In the genomic region with DNA sequence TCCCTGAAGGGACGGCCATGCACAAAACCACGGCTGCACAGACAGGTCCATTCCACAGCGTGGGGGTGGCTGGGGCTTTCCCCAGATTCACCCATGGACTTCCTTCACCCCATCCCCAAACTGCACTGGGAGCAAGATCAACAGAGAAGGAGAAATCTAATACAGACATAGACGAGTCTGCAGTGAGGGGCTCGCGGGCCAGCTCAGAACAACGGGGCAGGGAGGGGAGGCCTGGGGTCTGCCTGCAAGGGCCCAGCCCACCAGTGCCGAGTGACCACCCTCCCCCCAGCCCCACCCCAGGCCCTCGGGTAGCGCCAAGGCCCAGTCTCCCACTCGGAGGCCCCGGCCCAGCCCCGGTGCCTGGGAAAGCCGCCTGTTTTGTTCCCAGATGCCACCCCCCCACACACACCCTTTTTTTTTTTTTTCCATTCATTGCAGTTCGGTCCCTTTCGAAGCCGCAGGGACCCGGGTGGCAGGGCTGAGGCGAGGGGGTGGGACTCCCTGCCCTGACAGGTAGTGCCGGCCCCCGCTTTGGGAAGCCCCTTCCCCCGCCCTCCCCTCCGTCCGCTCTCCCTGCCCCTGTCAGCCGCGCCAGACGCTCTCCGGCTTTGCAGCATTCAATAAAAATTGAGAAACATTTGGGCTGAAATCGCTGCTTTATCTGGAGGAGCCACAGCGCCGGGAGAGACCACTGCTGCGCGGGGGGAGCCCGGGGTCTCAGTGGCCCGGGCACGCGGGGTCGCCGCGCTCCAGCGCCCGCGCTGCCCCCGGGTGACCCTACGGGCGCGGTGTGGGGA, we compare ENCODE assay signal across 7 cellular contexts. TPM values are rescaled to one million over a fixed set of nuclear protein-coding genes. Genes with fewer than 3 reads are reported as not detected.
DNase-seq lines count a peak whose midpoint lies in the region; ATAC-seq and TF ChIP-seq lines count a peak whose summit lies in the region.

No MANE protein-coding gene starts in this region.

- H3K27me3 Mint-ChIP-seq in activated B cell treated with CpG ODN at 0.5 μM for 24 hours = peaks cover 55% of the 10 kb centered on the region
- peaks cover 35 to 43% of the 10 kb centered on the region in 2 donors for H3K27me3 Mint-ChIP-seq in natural killer cell treated with Interleukin-12 subunit alpha and Interleukin-12 subunit beta and Interleukin-15 and Interleukin-18, amount 100 ng/mL, for 72 hours

- TF ChIP-seq POLR2A in vagina (IDR thresholded peaks at IDR 0.05) = no peak

- peak; percentile 30 for ATAC-seq in activated B cell treated with CpG ODN at 0.5 μM for 24 hours (ENCODE audit: low read depth)
- ATAC-seq in natural killer cell treated with Interleukin-12 subunit alpha and Interleukin-12 subunit beta and Interleukin-15 and Interleukin-18, amount 100 ng/mL, for 72 hours = peak in 1 of 2 donors; percentile 12
- no peak for ATAC-seq in GM18907 (IDR thresholded peaks at IDR 0.05; ENCODE audit: unreplicated experiment)

- no peak overlapping the region for H3K27ac Mint-ChIP-seq in activated B cell treated with CpG ODN at 0.5 μM for 24 hours
- no peak overlapping the region for H3K27ac Mint-ChIP-seq in natural killer cell treated with Interleukin-12 subunit alpha and Interleukin-12 subunit beta and Interleukin-15 and Interleukin-18, amount 100 ng/mL, for 72 hours

- intact Hi-C loops in activated B cell treated with CpG ODN at 0.5 μM for 24 hours (cut with micrococcal nuclease) (loop anchor here (10.0 kb wide), 1 partner anchor 475 kb away; no protein-coding TSS in a partner anchor), vagina (cut with DNase I) (loop anchor here (10.0 kb wide), 1 partner anchor 185 kb away; no protein-coding TSS in a partner anchor)

- H3K4me1 ChIP-seq in vagina = peaks cover 19% of the 10 kb centered on the region

- in situ Hi-C loops in GM13977 (cut with MboI; ENCODE audit: low pct_unique_long_range_greater_than_20kb, low sequenced_read_pairs, unreplicated experiment) = loop anchor here (25.0 kb wide), 1 partner anchor 177 kb away; no protein-coding TSS in a partner anchor

- CTCF ChIA-PET in activated B cell treated with CpG ODN at 0.5 μM for 24 hours (lab: Charles Lee) = no interaction called here

- no peaks in the 10 kb centered on the region for H3K27me3 ChIP-seq in vagina

- no peaks in the 10 kb centered on the region for H3K9me3 ChIP-seq in vagina

- no peak overlapping the region for H3K27ac ChIP-seq in vagina

- TF ChIP-seq CTCF in GM13977 (IDR thresholded peaks at IDR 0.05; ENCODE audit: extremely low read depth, insufficient read depth, missing control alignments) = no peak
- TF ChIP-seq CTCF in activated B cell treated with CpG ODN at 0.5 μM for 24 hours (IDR thresholded peaks at IDR 0.05) = no peak
- no peak for TF ChIP-seq CTCF in fibroblast of mammary gland (conservative IDR thresholded peaks at IDR 0.05; ENCODE audit: control insufficient read depth, insufficient read depth, low read depth, low read length)
- no peak for TF ChIP-seq CTCF in vagina (IDR thresholded peaks at IDR 0.05)

- H3K36me3 Mint-ChIP-seq in activated B cell treated with CpG ODN at 0.5 μM for 24 hours (ENCODE audit: low read depth) = no peaks in the 10 kb centered on the region
- no peaks in the 10 kb centered on the region for H3K36me3 Mint-ChIP-seq in natural killer cell treated with Interleukin-12 subunit alpha and Interleukin-12 subunit beta and Interleukin-15 and Interleukin-18, amount 100 ng/mL, for 72 hours

- H3K36me3 ChIP-seq in vagina = no peaks in the 10 kb centered on the region

- H3K4me3 Mint-ChIP-seq in activated B cell treated with CpG ODN at 0.5 μM for 24 hours = peak overlapping the region; percentile 52
- peak overlapping the region; percentile 51 for H3K4me3 Mint-ChIP-seq in natural killer cell treated with Interleukin-12 subunit alpha and Interleukin-12 subunit beta and Interleukin-15 and Interleukin-18, amount 100 ng/mL, for 72 hours

- peaks cover 15% of the 10 kb centered on the region for H3K4me1 Mint-ChIP-seq in activated B cell treated with CpG ODN at 0.5 μM for 24 hours
- H3K4me1 Mint-ChIP-seq in natural killer cell treated with Interleukin-12 subunit alpha and Interleukin-12 subunit beta and Interleukin-15 and Interleukin-18, amount 100 ng/mL, for 72 hours (ENCODE audit: low read depth in 2 of 2) = no peaks in the 10 kb centered on the region

- no peaks in the 10 kb centered on the region for H3K9me3 Mint-ChIP-seq in activated B cell treated with CpG ODN at 0.5 μM for 24 hours
- no peaks in the 10 kb centered on the region for H3K9me3 Mint-ChIP-seq in natural killer cell treated with Interleukin-12 subunit alpha and Interleukin-12 subunit beta and Interleukin-15 and Interleukin-18, amount 100 ng/mL, for 72 hours

- POLR2A ChIA-PET in activated B cell treated with CpG ODN at 0.5 μM for 24 hours (lab: Charles Lee) = no interaction called here

- H3K4me3 ChIP-seq in fibroblast of mammary gland (ENCODE audit: control insufficient read depth, low read depth, low read length) (peak overlapping the region; percentile 28), vagina (peak overlapping the region; percentile 34 to 57)

- DNase-seq in GM13977 (ENCODE audit: low spot score) = peak; percentile 64
- DNase-seq in NCI-H1092 (lab: John Stamatoyannopoulos, UW) = peak; percentile 50
- DNase-seq in activated B cell treated with CpG ODN at 0.5 μM for 24 hours = no peak
- DNase-seq in fibroblast of mammary gland (ENCODE audit: low read depth) = peak; percentile 58
- peak; percentile 38 for DNase-seq in natural killer cell treated with Interleukin-12 subunit alpha and Interleukin-12 subunit beta and Interleukin-15 and Interleukin-18, amount 100 ng/mL, for 72 hours (ENCODE audit: low spot score)
- DNase-seq in vagina (ENCODE audit: extremely low spot score in 2 of 2) = no peak

RNA-seq across cellular contexts. Expression of a gene that starts 0.6 kb away (rescaled TPM):
- total RNA-seq in activated B cell treated with CpG ODN at 0.5 μM for 24 hours = 0.13 and 0.37 TPM in 2 replicates
- not detected for total RNA-seq in natural killer cell treated with Interleukin-12 subunit alpha and Interleukin-12 subunit beta and Interleukin-15 and Interleukin-18, amount 100 ng/mL, for 72 hours
- total RNA-seq in vagina = 3.9 TPM

RNA-seq across cellular contexts. Expression of a gene that starts 57.1 kb away (rescaled TPM):
- total RNA-seq in activated B cell treated with CpG ODN at 0.5 μM for 24 hours = not detected in 2 replicates
- not detected for total RNA-seq in natural killer cell treated with Interleukin-12 subunit alpha and Interleukin-12 subunit beta and Interleukin-15 and Interleukin-18, amount 100 ng/mL, for 72 hours
- 287 TPM for total RNA-seq in vagina

Comparison
In these comparisons a context has a peak if more than half of its experiments do, and no peak if none do; other contexts are left out.
1. DNase-seq: peak in GM13977 (single experiment), NCI-H1092 (single experiment), fibroblast of mammary gland (single experiment) and natural killer cell treated with Interleukin-12 subunit alpha and Interleukin-12 subunit beta and Interleukin-15 and Interleukin-18, amount 100 ng/mL, for 72 hours (single experiment); none in activated B cell treated with CpG ODN at 0.5 μM for 24 hours (single experiment) and vagina (0 of 2).
2. RNA of a gene that starts 57.1 kb away (total RNA-seq): 287 TPM in vagina (single experiment); not detected in activated B cell treated with CpG ODN at 0.5 μM for 24 hours and not detected in natural killer cell treated with Interleukin-12 subunit alpha and Interleukin-12 subunit beta and Interleukin-15 and Interleukin-18, amount 100 ng/mL, for 72 hours; every median in the first group is over 100 times any median in the second.